In genomic region chr9:128881627-128881883, GRCh38 we compare ENCODE assay signal across 8 cellular contexts.
DNase-seq lines count a peak whose midpoint lies in the region; TF ChIP-seq lines count a peak whose summit lies in the region.

No MANE protein-coding gene starts in this region.

- H3K4me3 ChIP-seq in AG09309 (ENCODE audit: control insufficient read depth, low read depth, low read length) (peak overlapping the region; percentile 64), coronary artery (peak overlapping the region; percentile 96), muscle layer of duodenum (ENCODE audit: low read depth in 1 of 2, low read length in 2 of 2) (peak overlapping the region; percentile 60 to 85)

- TF ChIP-seq CTCF in AG09309 (IDR thresholded peaks at IDR 0.05; ENCODE audit: control insufficient read depth, insufficient read depth, low read depth, low read length, missing control alignments), result no peak
- TF ChIP-seq CTCF in coronary artery (IDR thresholded peaks at IDR 0.05), result no peak

- DNase-seq in AG09309 (ENCODE audit: low read depth) (no peak), coronary artery (ENCODE audit: low spot score) (peak; percentile 83), NCI-H1417 (lab: John Stamatoyannopoulos, UW) (no peak), dedifferentiated amniotic fluid mesenchymal stem cell (ENCODE audit: extremely low spot score) (no peak), NCI-H146 (lab: John Stamatoyannopoulos, UW) (no peak), COR-L47 (lab: John Stamatoyannopoulos, UW) (no peak)

- H3K27ac ChIP-seq in coronary artery (peak overlapping the region; percentile 97 to 100), muscle layer of duodenum (ENCODE audit: low read length) (no peak overlapping the region)

- H3K4me1 ChIP-seq in muscle layer of duodenum (ENCODE audit: control insufficient read depth in 1 of 2, insufficient read depth in 2 of 2, low read length in 2 of 2), result peaks cover 13 to 34% of the 10 kb centered on the region in 2 donors

- TF ChIP-seq EP300 in Ishikawa (IDR thresholded peaks at IDR 0.05; ENCODE audit: borderline replicate concordance), result no peak

- peaks cover 7% of the 10 kb centered on the region in 2 donors for H3K36me3 ChIP-seq in muscle layer of duodenum (ENCODE audit: control insufficient read depth in 1 of 2, insufficient read depth in 2 of 2, low read length in 2 of 2)

- no peak for TF ChIP-seq RAD21 in Ishikawa (IDR thresholded peaks at IDR 0.05; ENCODE audit: low read depth)

- H3K9me3 ChIP-seq in muscle layer of duodenum (ENCODE audit: control insufficient read depth in 1 of 2, low read length in 2 of 2), result no peaks in the 10 kb centered on the region

- H3K27me3 ChIP-seq in muscle layer of duodenum (ENCODE audit: low read depth, low read length), result no peaks in the 10 kb centered on the region

TF ChIP-seq in Ishikawa, 13 proteins besides CTCF, POLR2A, EP300 and RAD21:
- TF ChIP-seq, protein P1, sequence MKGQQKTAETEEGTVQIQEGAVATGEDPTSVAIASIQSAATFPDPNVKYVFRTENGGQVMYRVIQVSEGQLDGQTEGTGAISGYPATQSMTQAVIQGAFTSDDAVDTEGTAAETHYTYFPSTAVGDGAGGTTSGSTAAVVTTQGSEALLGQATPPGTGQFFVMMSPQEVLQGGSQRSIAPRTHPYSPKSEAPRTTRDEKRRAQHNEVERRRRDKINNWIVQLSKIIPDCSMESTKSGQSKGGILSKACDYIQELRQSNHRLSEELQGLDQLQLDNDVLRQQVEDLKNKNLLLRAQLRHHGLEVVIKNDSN (IDR thresholded peaks at IDR 0.05), result no peak; the same call in 1 of the 2 replicates
- no peak for TF ChIP-seq TEAD4 (IDR thresholded peaks at IDR 0.05)
- no peak for TF ChIP-seq MAX (IDR thresholded peaks at IDR 0.05)
- TF ChIP-seq ZBTB7A (IDR thresholded peaks at IDR 0.05; ENCODE audit: low read depth), result peak; percentile 18; the same call in 1 of the 2 replicates
TF ChIP-seq in Ishikawa: peak in this region for 1.
